9 cellular contexts compared by ENCODE assay signal in genomic region chr22:35059632-35060031, GRCh38. TPM values are rescaled to one million over a fixed set of nuclear protein-coding genes. Genes with fewer than 3 reads are reported as not detected.
"Had no signal": no experiment of that assay in that cellular context is flagged by ENCODE, and none has a peak within 500 bp of the region (broad histone marks: within the 10 kb centered on the region; RNA-seq: fewer than 3 reads in every experiment).

No MANE protein-coding gene starts in this region.

- H3K9me3 ChIP-seq: HAP-1 had no signal

- DNase-seq: H7, IMR-90, KBM-7 had no signal

- H3K9ac ChIP-seq: KMS-11 had no signal

- H3K36me3 ChIP-seq: HAP-1 had no signal

- H3K4me1 Mint-ChIP-seq: GM23338 had no signal

- H3K4me2 ChIP-seq: GM23338, KMS-11 had no signal

- H3K27ac Mint-ChIP-seq: GM23338 had no signal

- H3K4me1 ChIP-seq: HAP-1 had no signal

- H2AFZ ChIP-seq: GM23338 had no signal

- H3K4me3 Mint-ChIP-seq: GM23338 had no signal

- H3K27ac ChIP-seq: KMS-11 had no signal

- H3K4me3 ChIP-seq: GM23338, HAP-1 had no signal

- FAIRE-seq: HTR-8/SVneo had no signal

RNA-seq across cellular contexts. Expression of gene ISX, which starts 6.3 kb away (rescaled TPM):
- total RNA-seq: GM23338, H4, H7, HT-29, IMR-90 had no signal
- polyA plus RNA-seq: GM23338, IMR-90 had no signal
